Comparison of ENCODE assay signal across 11 cellular contexts in genomic region chr6:146905313-146905712, GRCh38.
DNase-seq lines count a peak whose midpoint lies in the region; ATAC-seq and TF ChIP-seq lines count a peak whose summit lies in the region.
"Had no signal": no experiment of that assay in that cellular context is flagged by ENCODE, and none has a peak within 500 bp of the region (broad histone marks: within the 10 kb centered on the region; RNA-seq: fewer than 3 reads in every experiment).

No MANE protein-coding gene starts in this region.

- no peak overlapping the region for H3K4me3 ChIP-seq in BJ (ENCODE audit: low read depth, low read length)
- no peak overlapping the region for H3K4me3 ChIP-seq in adrenal gland
- no peak overlapping the region for H3K4me3 ChIP-seq in naive thymus-derived CD4-positive, alpha-beta T cell (ENCODE audit: low read length)
- H3K4me3 ChIP-seq in WERI-Rb-1 (ENCODE audit: low read depth, low read length) = no peak overlapping the region

- H3K27me3 Mint-ChIP-seq in naive thymus-derived CD4-positive, alpha-beta T cell = no peaks in the 10 kb centered on the region
- no peaks in the 10 kb centered on the region for H3K27me3 Mint-ChIP-seq in activated CD4-positive, alpha-beta memory T cell treated with anti-CD3 and anti-CD28 coated beads, Interleukin-2, amount 10 ng/mL, durations not matched to agents 7 days and 5 days
- H3K27me3 Mint-ChIP-seq: activated CD8-positive, alpha-beta memory T cell treated with anti-CD3 and anti-CD28 coated beads, Interleukin-2, amount 10 ng/mL, durations not matched to agents 7 days and 5 days had no signal

- peaks cover 0 to 2% (median 0%) of the 10 kb centered on the region in 7 donors for H3K4me1 Mint-ChIP-seq in naive thymus-derived CD4-positive, alpha-beta T cell
- H3K4me1 Mint-ChIP-seq in activated CD4-positive, alpha-beta memory T cell treated with anti-CD3 and anti-CD28 coated beads, Interleukin-2, amount 10 ng/mL, durations not matched to agents 7 days and 5 days = peaks cover under 1% of the 10 kb centered on the region
- H3K4me1 Mint-ChIP-seq: activated CD8-positive, alpha-beta memory T cell treated with anti-CD3 and anti-CD28 coated beads, Interleukin-2, amount 10 ng/mL, durations not matched to agents 7 days and 5 days had no signal

- no peak overlapping the region for H3K4me3 Mint-ChIP-seq in naive thymus-derived CD4-positive, alpha-beta T cell
- H3K4me3 Mint-ChIP-seq in activated CD4-positive, alpha-beta memory T cell treated with anti-CD3 and anti-CD28 coated beads, Interleukin-2, amount 10 ng/mL, durations not matched to agents 7 days and 5 days = no peak overlapping the region
- H3K4me3 Mint-ChIP-seq: activated CD8-positive, alpha-beta memory T cell treated with anti-CD3 and anti-CD28 coated beads, Interleukin-2, amount 10 ng/mL, durations not matched to agents 7 days and 5 days had no signal

- peaks cover 0 to 2% (median 0%) of the 10 kb centered on the region in 5 donors for H3K36me3 Mint-ChIP-seq in naive thymus-derived CD4-positive, alpha-beta T cell
- no peaks in the 10 kb centered on the region for H3K36me3 Mint-ChIP-seq in activated CD4-positive, alpha-beta memory T cell treated with anti-CD3 and anti-CD28 coated beads, Interleukin-2, amount 10 ng/mL, durations not matched to agents 7 days and 5 days (ENCODE audit: low read depth)
- H3K36me3 Mint-ChIP-seq: activated CD8-positive, alpha-beta memory T cell treated with anti-CD3 and anti-CD28 coated beads, Interleukin-2, amount 10 ng/mL, durations not matched to agents 7 days and 5 days had no signal

- POLR2A ChIA-PET in BJ (lab: Charles Lee) = no interaction called here
- POLR2A ChIA-PET in naive thymus-derived CD4-positive, alpha-beta T cell (lab: Charles Lee) = interaction anchor here (0.7 kb wide), 1 partner anchor 298 kb away, joined by 3 read pairs; no protein-coding TSS in a partner anchor
- POLR2A ChIA-PET in activated CD4-positive, alpha-beta memory T cell treated with anti-CD3 and anti-CD28 coated beads, Interleukin-2, amount 10 ng/mL, durations not matched to agents 7 days and 5 days (lab: Charles Lee) = no interaction called here

- intact Hi-C loops in adrenal gland (cut with DNase I) = no loop called here
- intact Hi-C loops in naive thymus-derived CD4-positive, alpha-beta T cell (cut with micrococcal nuclease) = no loop called here

- H3K4me1 ChIP-seq in adrenal gland (replicated peaks in 1 of 2) = peaks cover 6 to 16% of the 10 kb centered on the region in 2 donors
- no peaks in the 10 kb centered on the region for H3K4me1 ChIP-seq in naive thymus-derived CD4-positive, alpha-beta T cell (ENCODE audit: control insufficient read depth in 2 of 2, insufficient read depth in 2 of 2, low read length in 2 of 2)

- H3K9me3 ChIP-seq in adrenal gland (replicated peaks in 1 of 3) (no peaks in the 10 kb centered on the region), WERI-Rb-1 (ENCODE audit: severe bottlenecking) (no peaks in the 10 kb centered on the region)
- no peaks in the 10 kb centered on the region for H3K9me3 ChIP-seq in naive thymus-derived CD4-positive, alpha-beta T cell (ENCODE audit: control insufficient read depth in 2 of 3, low read length in 3 of 3)

- no peaks in the 10 kb centered on the region for H3K36me3 ChIP-seq in BJ (ENCODE audit: control insufficient read depth, insufficient read depth, low read length)
- H3K36me3 ChIP-seq in adrenal gland (replicated peaks in 1 of 2) = no peaks in the 10 kb centered on the region
- H3K36me3 ChIP-seq in naive thymus-derived CD4-positive, alpha-beta T cell (ENCODE audit: control insufficient read depth in 2 of 3, insufficient read depth in 3 of 3, low read length in 3 of 3) = no peaks in the 10 kb centered on the region
- H3K36me3 ChIP-seq in WERI-Rb-1 = no peaks in the 10 kb centered on the region

- no peak for TF ChIP-seq CTCF in BJ (IDR thresholded peaks at IDR 0.05; ENCODE audit: insufficient read depth, low read depth, low read length)
- TF ChIP-seq CTCF in adrenal gland (IDR thresholded peaks at IDR 0.05) = no peak
- no peak for TF ChIP-seq CTCF in WERI-Rb-1 (IDR thresholded peaks at IDR 0.05; ENCODE audit: low read depth, low read length)

- no peak overlapping the region for H3K27ac Mint-ChIP-seq in naive thymus-derived CD4-positive, alpha-beta T cell
- no peak overlapping the region for H3K27ac Mint-ChIP-seq in activated CD4-positive, alpha-beta memory T cell treated with anti-CD3 and anti-CD28 coated beads, Interleukin-2, amount 10 ng/mL, durations not matched to agents 7 days and 5 days
- H3K27ac Mint-ChIP-seq: activated CD8-positive, alpha-beta memory T cell treated with anti-CD3 and anti-CD28 coated beads, Interleukin-2, amount 10 ng/mL, durations not matched to agents 7 days and 5 days had no signal

- CTCF ChIA-PET in BJ (lab: Yijun Ruan, JAX) = interaction anchor here (1.2 to 1.5 kb wide), 2 partner anchors 9 kb away, joined by 4 to 5 read pairs; no protein-coding TSS in a partner anchor
- CTCF ChIA-PET in naive thymus-derived CD4-positive, alpha-beta T cell (lab: Charles Lee) = interaction anchor here (4.5 kb wide), 1 partner anchor 380 kb away, joined by 15 read pairs; no protein-coding TSS in a partner anchor
- CTCF ChIA-PET in activated CD4-positive, alpha-beta memory T cell treated with anti-CD3 and anti-CD28 coated beads, Interleukin-2, amount 10 ng/mL, durations not matched to agents 7 days and 5 days (lab: Charles Lee) = no interaction called here

- H3K27me3 ChIP-seq in BJ (ENCODE audit: control insufficient read depth, insufficient read depth, low read length) = no peaks in the 10 kb centered on the region
- no peaks in the 10 kb centered on the region for H3K27me3 ChIP-seq in adrenal gland
- H3K27me3 ChIP-seq in naive thymus-derived CD4-positive, alpha-beta T cell (ENCODE audit: control insufficient read depth in 2 of 2, insufficient read depth in 2 of 2, low read length in 2 of 2) = peaks cover 0 to 5% of the 10 kb centered on the region in 2 donors
- no peaks in the 10 kb centered on the region for H3K27me3 ChIP-seq in WERI-Rb-1 (ENCODE audit: insufficient read depth, low read depth, severe bottlenecking)

- DNase-seq in BJ (ENCODE audit: low read depth) = peak; percentile 45
- peak; percentile 71 for DNase-seq in LoVo (ENCODE audit: low spot score)
- peak; percentile 38 to 88 (median 79) for DNase-seq in adrenal gland
- peak; percentile 50 to 68 for DNase-seq in lung microvascular endothelial cell (ENCODE audit: low read depth in 2 of 2)
- no peak for DNase-seq in naive thymus-derived CD4-positive, alpha-beta T cell
- DNase-seq in activated CD4-positive, alpha-beta memory T cell treated with anti-CD3 and anti-CD28 coated beads, Interleukin-2, amount 10 ng/mL, durations not matched to agents 7 days and 5 days = no peak
- no peak for DNase-seq in WERI-Rb-1
- DNase-seq: activated CD8-positive, alpha-beta memory T cell treated with anti-CD3 and anti-CD28 coated beads, Interleukin-2, amount 10 ng/mL, durations not matched to agents 7 days and 5 days; effector memory CD4-positive, alpha-beta T cell; midbrain had no signal

- H3K9me3 Mint-ChIP-seq in naive thymus-derived CD4-positive, alpha-beta T cell = no peaks in the 10 kb centered on the region
- no peaks in the 10 kb centered on the region for H3K9me3 Mint-ChIP-seq in activated CD4-positive, alpha-beta memory T cell treated with anti-CD3 and anti-CD28 coated beads, Interleukin-2, amount 10 ng/mL, durations not matched to agents 7 days and 5 days

- ATAC-seq in HG03432 (IDR thresholded peaks at IDR 0.05; ENCODE audit: unreplicated experiment) = no peak
- ATAC-seq in naive thymus-derived CD4-positive, alpha-beta T cell = no peak
- ATAC-seq: activated CD8-positive, alpha-beta memory T cell treated with anti-CD3 and anti-CD28 coated beads, Interleukin-2, amount 10 ng/mL, durations not matched to agents 7 days and 5 days had no signal

- TF ChIP-seq POLR2A in adrenal gland (IDR thresholded peaks at IDR 0.05) = no peak

- H3K27ac ChIP-seq in adrenal gland = peak overlapping the region in 3 of 5 donors; percentile 0 to 49 (median 14)
- H3K27ac ChIP-seq in naive thymus-derived CD4-positive, alpha-beta T cell (ENCODE audit: low read depth, low read length) = no peak overlapping the region
- H3K27ac ChIP-seq in WERI-Rb-1 = no peak overlapping the region

Comparison
In these comparisons a context has a peak if more than half of its experiments do, and no peak if none do; other contexts are left out.
1. DNase-seq: peak in BJ (single experiment), LoVo (single experiment), adrenal gland (7 of 7) and lung microvascular endothelial cell (2 of 2); none in naive thymus-derived CD4-positive, alpha-beta T cell (0 of 9), activated CD4-positive, alpha-beta memory T cell treated with anti-CD3 and anti-CD28 coated beads, Interleukin-2, amount 10 ng/mL, durations not matched to agents 7 days and 5 days (single experiment) and WERI-Rb-1 (single experiment).
2. H3K27ac ChIP-seq: peak in adrenal gland (3 of 5); none in naive thymus-derived CD4-positive, alpha-beta T cell (single experiment) and WERI-Rb-1 (single experiment).